Comparison of ENCODE assay signal across 7 cellular contexts in genomic region chr5:171297941-171298340, GRCh38. TPM values are rescaled to one million over a fixed set of nuclear protein-coding genes. Genes with fewer than 3 reads are reported as not detected.
"Had no signal": no experiment of that assay in that cellular context is flagged by ENCODE, and none has a peak within 500 bp of the region (broad histone marks: within the 10 kb centered on the region; RNA-seq: fewer than 3 reads in every experiment).

No MANE protein-coding gene starts in this region.

RNA-seq across cellular contexts. Expression of gene TLX3, which starts 11.1 kb away (rescaled TPM):
- total RNA-seq: GM23248, H1, H4, H7, H9, HFFc6 had no signal
- polyA plus RNA-seq: GM23248, GM23338, H1 had no signal
